ENCODE assay signal across 8 cellular contexts in genomic region chr11:9461760-9462134, GRCh38. TPM values are rescaled to one million over a fixed set of nuclear protein-coding genes. Genes with fewer than 3 reads are reported as not detected.
DNase-seq lines count a peak whose midpoint lies in the region; ATAC-seq and TF ChIP-seq lines count a peak whose summit lies in the region.

No MANE protein-coding gene starts in this region.

- POLR2A ChIA-PET in activated CD4-positive, alpha-beta T cell treated with anti-CD3 and anti-CD28 coated beads, Interleukin-2, amount 10 ng/mL, durations not matched to agents 7 days and 5 days (lab: Charles Lee): interaction anchor here (0.6 kb wide), 1 partner anchor 1853 kb away, joined by 4 read pairs; no protein-coding TSS in a partner anchor

- ATAC-seq in naive B cell (ENCODE audit: low read depth in 2 of 2) (no peak), GM18873 (IDR thresholded peaks at IDR 0.05; ENCODE audit: low FRiP score, unreplicated experiment) (no peak), GM21825 (IDR thresholded peaks at IDR 0.05; ENCODE audit: unreplicated experiment) (no peak), HG02571 (IDR thresholded peaks at IDR 0.05; ENCODE audit: unreplicated experiment) (no peak)

- peak; percentile 21 for DNase-seq in activated CD4-positive, alpha-beta T cell treated with anti-CD3 and anti-CD28 coated beads, Interleukin-2, amount 10 ng/mL, durations not matched to agents 7 days and 5 days
- no peak for DNase-seq in activated CD4-positive, alpha-beta T cell treated with anti-CD3 and anti-CD28 coated beads for 4 hours
- DNase-seq in Peyer's patch: no peak
- DNase-seq in effector memory CD4-positive, alpha-beta T cell: no peak
- no peak for DNase-seq in naive B cell

- H3K27me3 ChIP-seq in Peyer's patch: no peaks in the 10 kb centered on the region
- no peaks in the 10 kb centered on the region for H3K27me3 ChIP-seq in effector memory CD4-positive, alpha-beta T cell (replicated peaks; ENCODE audit: control insufficient read depth, insufficient read depth, low read length, poor library complexity, severe bottlenecking)

- peak overlapping the region; percentile 94 for H3K4me3 Mint-ChIP-seq in activated CD4-positive, alpha-beta T cell treated with anti-CD3 and anti-CD28 coated beads, Interleukin-2, amount 10 ng/mL, durations not matched to agents 7 days and 5 days
- H3K4me3 Mint-ChIP-seq in naive B cell: peak overlapping the region; percentile 94 to 98 (median 96)

- H3K27ac ChIP-seq in Peyer's patch: peak overlapping the region; percentile 96 to 99 (median 98)
- H3K27ac ChIP-seq in effector memory CD4-positive, alpha-beta T cell (ENCODE audit: insufficient read depth, low read length, poor library complexity, severe bottlenecking): peak overlapping the region; percentile 97

- H3K27me3 Mint-ChIP-seq in activated CD4-positive, alpha-beta T cell treated with anti-CD3 and anti-CD28 coated beads, Interleukin-2, amount 10 ng/mL, durations not matched to agents 7 days and 5 days: no peaks in the 10 kb centered on the region
- no peaks in the 10 kb centered on the region for H3K27me3 Mint-ChIP-seq in naive B cell

- no peak for TF ChIP-seq CTCF in Peyer's patch (IDR thresholded peaks at IDR 0.05)

- CTCF ChIA-PET in activated CD4-positive, alpha-beta T cell treated with anti-CD3 and anti-CD28 coated beads, Interleukin-2, amount 10 ng/mL, durations not matched to agents 7 days and 5 days (lab: Charles Lee): interaction anchor here (1.2 to 1.3 kb wide), 2 partner anchors 12 to 37 kb away, joined by 3 to 4 read pairs; no protein-coding TSS in a partner anchor

- H3K4me1 ChIP-seq in Peyer's patch: peaks cover 3 to 14% (median 10%) of the 10 kb centered on the region in 4 donors
- peaks cover 5% of the 10 kb centered on the region for H3K4me1 ChIP-seq in effector memory CD4-positive, alpha-beta T cell (ENCODE audit: control insufficient read depth, insufficient read depth, low read length, poor library complexity, severe bottlenecking)

- H3K27ac Mint-ChIP-seq in activated CD4-positive, alpha-beta T cell treated with anti-CD3 and anti-CD28 coated beads, Interleukin-2, amount 10 ng/mL, durations not matched to agents 7 days and 5 days: peak overlapping the region; percentile 98
- peak overlapping the region; percentile 91 to 99 (median 94) for H3K27ac Mint-ChIP-seq in naive B cell

- no peak for TF ChIP-seq POLR2A in Peyer's patch (IDR thresholded peaks at IDR 0.05)

- H3K9me3 Mint-ChIP-seq in activated CD4-positive, alpha-beta T cell treated with anti-CD3 and anti-CD28 coated beads, Interleukin-2, amount 10 ng/mL, durations not matched to agents 7 days and 5 days: peaks cover 2% of the 10 kb centered on the region
- peaks cover 0 to 4% (median 0%) of the 10 kb centered on the region in 7 donors for H3K9me3 Mint-ChIP-seq in naive B cell

- H3K36me3 Mint-ChIP-seq in activated CD4-positive, alpha-beta T cell treated with anti-CD3 and anti-CD28 coated beads, Interleukin-2, amount 10 ng/mL, durations not matched to agents 7 days and 5 days (ENCODE audit: low read depth): peaks cover 21% of the 10 kb centered on the region
- peaks cover 0 to 11% of the 10 kb centered on the region in 2 donors for H3K36me3 Mint-ChIP-seq in naive B cell

- peaks cover 36% of the 10 kb centered on the region for H3K4me1 Mint-ChIP-seq in activated CD4-positive, alpha-beta T cell treated with anti-CD3 and anti-CD28 coated beads, Interleukin-2, amount 10 ng/mL, durations not matched to agents 7 days and 5 days
- H3K4me1 Mint-ChIP-seq in naive B cell: peaks cover 20 to 31% (median 22%) of the 10 kb centered on the region in 3 donors

- H3K36me3 ChIP-seq in Peyer's patch: no peaks in the 10 kb centered on the region
- H3K36me3 ChIP-seq in effector memory CD4-positive, alpha-beta T cell (ENCODE audit: control insufficient read depth, insufficient read depth, low read length): no peaks in the 10 kb centered on the region

- no peaks in the 10 kb centered on the region for H3K9me3 ChIP-seq in Peyer's patch
- no peaks in the 10 kb centered on the region for H3K9me3 ChIP-seq in effector memory CD4-positive, alpha-beta T cell (ENCODE audit: control insufficient read depth, low read length)

- peak overlapping the region; percentile 75 to 97 (median 82) for H3K4me3 ChIP-seq in Peyer's patch
- H3K4me3 ChIP-seq in effector memory CD4-positive, alpha-beta T cell (ENCODE audit: insufficient read depth, low read depth, low read length, poor library complexity, severe bottlenecking): peak overlapping the region; percentile 73

RNA-seq across cellular contexts. Expression of gene ZNF143, which starts 0.9 kb away (rescaled TPM):
- total RNA-seq in activated CD4-positive, alpha-beta T cell treated with anti-CD3 and anti-CD28 coated beads, Interleukin-2, amount 10 ng/mL, durations not matched to agents 7 days and 5 days: 10 to 100 TPM; 32.1 to 33.2 TPM
- total RNA-seq in Peyer's patch: 10 to 100 TPM in 3 of 4 donors, 1 to 10 TPM in 1; 8.5 to 56.1 (median 35.7) TPM
- 10 to 100 TPM; 16.0 to 46.8 (median 34.9) TPM for polyA plus RNA-seq in naive B cell (ENCODE audit: low read depth in 6 of 6)
